ENCODE assay signal across 9 cellular contexts in genomic region chr12:109054124-109054513, GRCh38. TPM values are rescaled to one million over a fixed set of nuclear protein-coding genes. Genes with fewer than 3 reads are reported as not detected.
DNase-seq lines count a peak whose midpoint lies in the region; ATAC-seq and TF ChIP-seq lines count a peak whose summit lies in the region.
"Not testable (repeated sequence)": the region's sequence is repeated elsewhere in the genome, so short reads cannot be mapped to it uniquely, and the experiment has no call there.
"Had no signal": no experiment of that assay in that cellular context is flagged by ENCODE, and none has a peak within 500 bp of the region (broad histone marks: within the 10 kb centered on the region; RNA-seq: fewer than 3 reads in every experiment).

No MANE protein-coding gene starts in this region.

- H3K79me2 ChIP-seq in DOHH2 (ENCODE audit: control insufficient read depth, low read length) (peaks cover 33% of the 10 kb centered on the region), SU-DHL-6 (ENCODE audit: insufficient read depth, low read length) (peaks cover 14% of the 10 kb centered on the region; the same call in 1 of the 2 replicates)

- H3K9ac ChIP-seq in SU-DHL-6 (ENCODE audit: low read length): peak overlapping the region; percentile 88
- H3K9ac ChIP-seq in duodenal mucosa (ENCODE audit: low read depth in 1 of 2, low read length in 2 of 2): peak overlapping the region; percentile 45 to 97

- H3K27ac Mint-ChIP-seq in activated naive CD4-positive, alpha-beta T cell treated with anti-CD3 and anti-CD28 coated beads, Interleukin-2, amount 10 ng/mL, durations not matched to agents 7 days and 5 days: peak overlapping the region; percentile 93
- H3K27ac Mint-ChIP-seq in type B pancreatic cell: peak overlapping the region; percentile 89

- H3F3A ChIP-seq in DOHH2 (ENCODE audit: control insufficient read depth, insufficient read depth): peaks cover 12% of the 10 kb centered on the region
- H3F3A ChIP-seq in SU-DHL-6 (ENCODE audit: insufficient read depth): peaks cover 13% of the 10 kb centered on the region; the same call in 1 of the 2 replicates

- H4K20me1 ChIP-seq in DOHH2 (ENCODE audit: control insufficient read depth, insufficient read depth, low read depth, low read length); SU-DHL-6 (ENCODE audit: low read depth, low read length): not testable (repeated sequence)

- not testable (repeated sequence) for H3K9me3 Mint-ChIP-seq in activated naive CD4-positive, alpha-beta T cell treated with anti-CD3 and anti-CD28 coated beads, Interleukin-2, amount 10 ng/mL, durations not matched to agents 7 days and 5 days; type B pancreatic cell

- peak overlapping the region; percentile 93 for H2AFZ ChIP-seq in SU-DHL-6 (ENCODE audit: low read depth, low read length, severe bottlenecking)

- peak; percentile 26 for DNase-seq in activated naive CD4-positive, alpha-beta T cell treated with anti-CD3 and anti-CD28 coated beads, Interleukin-2, amount 10 ng/mL, durations not matched to agents 7 days and 5 days
- not testable (repeated sequence) for DNase-seq in right lobe of liver; psoas muscle; type B pancreatic cell (ENCODE audit: extremely low spot score, unreplicated experiment)

- not testable (repeated sequence) for TF ChIP-seq POLR2A in right lobe of liver (IDR thresholded peaks at IDR 0.05)

- H3K9me2 ChIP-seq in DOHH2 (replicated peaks; ENCODE audit: control insufficient read depth, low read length); SU-DHL-6 (replicated peaks; ENCODE audit: insufficient read depth, low read length): not testable (repeated sequence)

- peak overlapping the region; percentile 49 for H3K27ac ChIP-seq in DOHH2 (ENCODE audit: low read depth, low read length)
- peak overlapping the region; percentile 80 for H3K27ac ChIP-seq in SU-DHL-6 (ENCODE audit: low read depth, low read length)
- H3K27ac ChIP-seq in duodenal mucosa (ENCODE audit: low read depth, low read length): peak overlapping the region; percentile 71
- peak overlapping the region; percentile 92 to 96 (median 94) for H3K27ac ChIP-seq in right lobe of liver
- H3K27ac ChIP-seq in psoas muscle: not testable (repeated sequence)

- H3K36me3 ChIP-seq in DOHH2 (ENCODE audit: control insufficient read depth, low read length): peaks cover 28% of the 10 kb centered on the region
- not testable (repeated sequence) for H3K36me3 ChIP-seq in SU-DHL-6 (ENCODE audit: low read length); right lobe of liver
- peaks cover 3 to 14% of the 10 kb centered on the region in 2 donors for H3K36me3 ChIP-seq in duodenal mucosa (ENCODE audit: control insufficient read depth in 1 of 2, insufficient read depth in 2 of 2, low read length in 2 of 2)
- H3K36me3 ChIP-seq in psoas muscle (ENCODE audit: insufficient read depth in 1 of 2, low read depth in 1 of 2): peaks cover 0 to 26% of the 10 kb centered on the region in 2 donors

- intact Hi-C loops in right lobe of liver (cut with DNase I): loop anchor here in 1 of 2 donors (5.0 kb wide), 1 partner anchor 38 kb away; the partner anchor contains the start of gene ALKBH2
- intact Hi-C loops in psoas muscle (cut with DNase I): not testable (repeated sequence)

- not testable (repeated sequence) for H3K27me3 ChIP-seq in DOHH2 (ENCODE audit: control insufficient read depth, low read length); SU-DHL-6 (ENCODE audit: low read length); duodenal mucosa (ENCODE audit: control insufficient read depth in 1 of 2, insufficient read depth in 2 of 2, low read length in 2 of 2); right lobe of liver; psoas muscle (ENCODE audit: insufficient read depth in 3 of 3, low read length in 2 of 3)

- peaks cover 15% of the 10 kb centered on the region for H3K4me1 Mint-ChIP-seq in activated naive CD4-positive, alpha-beta T cell treated with anti-CD3 and anti-CD28 coated beads, Interleukin-2, amount 10 ng/mL, durations not matched to agents 7 days and 5 days
- H3K4me1 Mint-ChIP-seq in type B pancreatic cell (ENCODE audit: unreplicated experiment): peaks cover 14% of the 10 kb centered on the region

- not testable (repeated sequence) for TF ChIP-seq CTCF in DOHH2 (IDR thresholded peaks at IDR 0.05; ENCODE audit: low read depth, low read length, poor library complexity, severe bottlenecking); SU-DHL-6 (IDR thresholded peaks at IDR 0.05; ENCODE audit: insufficient read depth, low read length, poor library complexity, severe bottlenecking); right lobe of liver (IDR thresholded peaks at IDR 0.05); psoas muscle (IDR thresholded peaks at IDR 0.05); type B pancreatic cell (conservative IDR thresholded peaks at IDR 0.05)

- H3K27me3 Mint-ChIP-seq in activated naive CD4-positive, alpha-beta T cell treated with anti-CD3 and anti-CD28 coated beads, Interleukin-2, amount 10 ng/mL, durations not matched to agents 7 days and 5 days; type B pancreatic cell: not testable (repeated sequence)

- H3K36me3 Mint-ChIP-seq in activated naive CD4-positive, alpha-beta T cell treated with anti-CD3 and anti-CD28 coated beads, Interleukin-2, amount 10 ng/mL, durations not matched to agents 7 days and 5 days; type B pancreatic cell: not testable (repeated sequence)

- H3K4me1 ChIP-seq in DOHH2 (ENCODE audit: control insufficient read depth, low read length) (peaks cover 39% of the 10 kb centered on the region), duodenal mucosa (ENCODE audit: control insufficient read depth in 1 of 2, insufficient read depth in 2 of 2, low read length in 2 of 2) (peaks cover 4 to 17% of the 10 kb centered on the region in 2 donors), right lobe of liver (peaks cover 0 to 42% (median 12%) of the 10 kb centered on the region in 4 donors), psoas muscle (peaks cover 11% of the 10 kb centered on the region)

- H3K4me3 ChIP-seq in DOHH2 (ENCODE audit: low read length) (peak overlapping the region; percentile 84), SU-DHL-6 (ENCODE audit: insufficient read depth, low read length, poor library complexity, severe bottlenecking) (peak overlapping the region; percentile 94), duodenal mucosa (ENCODE audit: low read depth in 1 of 2, low read length in 2 of 2) (peak overlapping the region; percentile 69 to 86), right lobe of liver (peak overlapping the region; percentile 4 to 96 (median 75)), psoas muscle (peak overlapping the region; percentile 88)

- ATAC-seq in HG02571 (IDR thresholded peaks at IDR 0.05; ENCODE audit: unreplicated experiment): peak; percentile 1
- ATAC-seq in right lobe of liver, psoas muscle: not testable (repeated sequence)

- H3K9me3 ChIP-seq in DOHH2 (ENCODE audit: control insufficient read depth, insufficient read depth, low read length); SU-DHL-6 (ENCODE audit: insufficient read depth, low read length); duodenal mucosa (ENCODE audit: control insufficient read depth in 1 of 2, low read length in 2 of 2); right lobe of liver; psoas muscle: not testable (repeated sequence)

- 47% methylated on average over 4 of the region's 4 CpGs for WGBS in right lobe of liver (ENCODE audit: insufficient coverage, low coverage, low lambda C conversion rate, missing lambda C conversion rate)
- WGBS in psoas muscle, 3 donors: 86 to 95% (median 89%) methylated on average over 4 of the region's 4 CpGs

- CTCF ChIA-PET in activated naive CD4-positive, alpha-beta T cell treated with anti-CD3 and anti-CD28 coated beads, Interleukin-2, amount 10 ng/mL, durations not matched to agents 7 days and 5 days (lab: Charles Lee): interaction anchor here (0.7 to 1.6 kb wide), 2 partner anchors 39 to 58 kb away, joined by 3 to 5 read pairs; partner anchors contain the start of gene ALKBH2

- H3K4me2 ChIP-seq in DOHH2 (ENCODE audit: low read length): peak overlapping the region; percentile 71
- peak overlapping the region; percentile 95 for H3K4me2 ChIP-seq in SU-DHL-6 (ENCODE audit: low read depth, low read length, poor library complexity, severe bottlenecking)

- H3K4me3 Mint-ChIP-seq in activated naive CD4-positive, alpha-beta T cell treated with anti-CD3 and anti-CD28 coated beads, Interleukin-2, amount 10 ng/mL, durations not matched to agents 7 days and 5 days: peak overlapping the region; percentile 85
- peak overlapping the region; percentile 98 for H3K4me3 Mint-ChIP-seq in type B pancreatic cell

RNA-seq across cellular contexts. Expression of gene USP30, which starts 1.7 kb away (rescaled TPM):
- total RNA-seq in right lobe of liver (10 to 100 TPM in 3 of 6 experiments, 1 to 10 TPM in 3; 6.4 to 17.6 (median 11.0) TPM), psoas muscle (10 to 100 TPM in 3 of 4 donors, 1 to 10 TPM in 1; 9.5 to 14.6 (median 11.5) TPM), type B pancreatic cell (ENCODE audit: low replicate concordance) (14.5 and 18.9 TPM in 2 replicates)
- polyA plus RNA-seq in psoas muscle: 10 to 100 TPM in 1 of 3 donors, 1 to 10 TPM in 2; 4.7 to 12.0 (median 6.9) TPM

RNA-seq across cellular contexts. Expression of gene SVOP, which starts 33.3 kb away (rescaled TPM):
- total RNA-seq in right lobe of liver (not detected), psoas muscle (under 1 TPM in 3 of 4 donors, not detected in 1; 0.07 to 0.45 (median 0.12) TPM), type B pancreatic cell (ENCODE audit: low replicate concordance) (3.4 and 3.6 TPM in 2 replicates)
- under 1 TPM in 2 of 3 donors, not detected in 1; 0.04 to 0.08 TPM for polyA plus RNA-seq in psoas muscle
- total RNA-seq: HT-29 had no signal

RNA-seq across cellular contexts. Expression of gene ALKBH2, which starts 39.2 kb away (rescaled TPM):
- total RNA-seq in right lobe of liver: 10 to 100 TPM in 4 of 6 experiments, 1 to 10 TPM in 2; 6.1 to 19.3 (median 17.1) TPM
- total RNA-seq in psoas muscle: 10 to 100 TPM in 3 of 4 donors, 1 to 10 TPM in 1; 7.3 to 25.3 (median 17.7) TPM
- 10 to 100 TPM; 28.0 to 50.4 (median 28.5) TPM for polyA plus RNA-seq in psoas muscle
- total RNA-seq in type B pancreatic cell (ENCODE audit: low replicate concordance): 19.6 and 31.4 TPM in 2 replicates

RNA-seq across cellular contexts. Expression of gene UNG, which starts 43.3 kb away (rescaled TPM):
- total RNA-seq in right lobe of liver (10 to 100 TPM; 16.3 to 42.7 (median 21.2) TPM), psoas muscle (10 to 100 TPM; 40.4 to 68.9 (median 42.1) TPM), type B pancreatic cell (ENCODE audit: low replicate concordance) (49.8 and 63.0 TPM in 2 replicates)
- 10 to 100 TPM; 34.3 to 93.1 (median 36.7) TPM for polyA plus RNA-seq in psoas muscle
